ENCODE assay signal across 8 cellular contexts in the genomic region with DNA sequence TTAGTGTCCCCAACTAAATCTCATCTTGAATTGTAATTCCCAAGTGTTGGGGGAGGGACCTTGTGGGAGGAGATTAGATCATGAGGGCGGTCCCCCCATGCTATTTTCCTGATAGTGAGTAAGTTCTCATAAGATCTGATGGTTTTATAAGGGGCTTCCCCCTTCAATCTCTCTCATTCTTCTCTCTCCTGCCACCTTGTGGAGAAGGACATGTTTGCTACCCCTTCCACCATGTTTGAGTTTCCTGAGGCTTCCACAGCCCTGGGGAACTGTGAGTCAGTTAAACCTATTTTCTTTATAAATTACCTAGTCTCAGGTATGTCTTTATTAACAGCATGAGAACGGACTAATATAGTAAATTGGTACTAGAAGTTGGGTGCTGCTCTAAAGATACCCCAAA.
A peak's percentile ranks its signal among the peaks of the same experiment; 100 is the strongest.
DNase-seq lines count a peak whose midpoint lies in the region; ATAC-seq and TF ChIP-seq lines count a peak whose summit lies in the region.

No MANE protein-coding gene starts in this region.

- DNase-seq in ACHN (peak; percentile 47), adrenal gland (no peak), hepatic stellate cell (ENCODE audit: low spot score) (no peak), vagina (ENCODE audit: extremely low spot score in 2 of 2) (no peak), heart left ventricle (no peak), NCI-H446 treated with DMSO at 0.1 percent for 48 hours (lab: John Stamatoyannopoulos, UW) (no peak)

- in situ Hi-C loops in ACHN (cut with HindIII; ENCODE audit: low pct_ligation_motif_present, low pct_unique_long_range_greater_than_20kb, low sequenced_read_pairs): no loop called here

- no peak for TF ChIP-seq POLR2A in adrenal gland (IDR thresholded peaks at IDR 0.05)
- TF ChIP-seq POLR2A in vagina (IDR thresholded peaks at IDR 0.05): no peak
- no peak for TF ChIP-seq POLR2A in heart left ventricle (IDR thresholded peaks at IDR 0.05)

- H3K4me1 ChIP-seq in adrenal gland (replicated peaks in 1 of 2) (no peaks in the 10 kb centered on the region), vagina (no peaks in the 10 kb centered on the region), heart left ventricle (no peaks in the 10 kb centered on the region)

- ATAC-seq in GM18868 (IDR thresholded peaks at IDR 0.05; ENCODE audit: unreplicated experiment) (peak; percentile 90), HG03378 (IDR thresholded peaks at IDR 0.05; ENCODE audit: unreplicated experiment) (peak; percentile 86), heart left ventricle (no peak)

- H3K9me3 ChIP-seq in adrenal gland (replicated peaks in 1 of 3) (no peaks in the 10 kb centered on the region), vagina (no peaks in the 10 kb centered on the region), heart left ventricle (peaks cover 0 to 6% (median 0%) of the 10 kb centered on the region in 12 donors)

- no peaks in the 10 kb centered on the region for H3K27me3 ChIP-seq in adrenal gland
- no peaks in the 10 kb centered on the region for H3K27me3 ChIP-seq in vagina
- H3K27me3 ChIP-seq in heart left ventricle: no peaks in the 10 kb centered on the region

- H3K36me3 ChIP-seq in adrenal gland (replicated peaks in 1 of 2) (no peaks in the 10 kb centered on the region), vagina (no peaks in the 10 kb centered on the region), heart left ventricle (no peaks in the 10 kb centered on the region)

- TF ChIP-seq CTCF in adrenal gland (IDR thresholded peaks at IDR 0.05) (peak in 4 of 6 experiments; percentile 14 to 23 (median 18)), vagina (IDR thresholded peaks at IDR 0.05) (no peak), heart left ventricle (IDR thresholded peaks at IDR 0.05) (peak in 2 of 12 donors; percentile 20 to 32)

- H3K4me3 ChIP-seq in adrenal gland (no peak overlapping the region), vagina (no peak overlapping the region), heart left ventricle (no peak overlapping the region)

- intact Hi-C loops in adrenal gland (cut with DNase I): no loop called here
- intact Hi-C loops in vagina (cut with DNase I): no loop called here
- intact Hi-C loops in heart left ventricle (cut with DNase I): no loop called here

- H3K27ac ChIP-seq in adrenal gland: no peak overlapping the region
- H3K27ac ChIP-seq in vagina: no peak overlapping the region
- no peak overlapping the region for H3K27ac ChIP-seq in heart left ventricle

- WGBS in adrenal gland, 4 donors: 52 to 64% (median 58%) methylated on average over 2 of the region's 2 CpGs
- 40 to 55% (median 50%) methylated on average over 2 of the region's 2 CpGs for WGBS in heart left ventricle, 4 donors

Comparison
In these comparisons a context has a peak if more than half of its experiments do, and no peak if none do; other contexts are left out.
1. ATAC-seq: peak in GM18868 (single experiment) and HG03378 (single experiment); none in heart left ventricle (0 of 4).
2. CTCF ChIP-seq: peak in adrenal gland (4 of 6); none in vagina (0 of 3).